In genomic region chr2:207531024-207531411, GRCh38 we compare ENCODE assay signal across 8 cellular contexts. TPM values are rescaled to one million over a fixed set of nuclear protein-coding genes. Genes with fewer than 3 reads are reported as not detected.
DNase-seq lines count a peak whose midpoint lies in the region; ATAC-seq and TF ChIP-seq lines count a peak whose summit lies in the region.

No MANE protein-coding gene starts in this region.

- peaks cover 41% of the 10 kb centered on the region for H3K36me3 Mint-ChIP-seq in dendritic cell treated with granulocyte-macrophage colony-stimulating factor and Interleukin-4, amounts not matched to agents 40 ng/mL and 50 ng/mL, for 4 days (ENCODE audit: low read depth)
- no peaks in the 10 kb centered on the region for H3K36me3 Mint-ChIP-seq in natural killer cell

- H3K27ac Mint-ChIP-seq in dendritic cell treated with granulocyte-macrophage colony-stimulating factor and Interleukin-4, amounts not matched to agents 40 ng/mL and 50 ng/mL, for 4 days = peak overlapping the region; percentile 96
- peak overlapping the region; percentile 92 to 96 for H3K27ac Mint-ChIP-seq in natural killer cell

- ATAC-seq in Panc1 = no peak
- ATAC-seq in natural killer cell = no peak

- no peak for TF ChIP-seq CTCF in Panc1 (IDR thresholded peaks at IDR 0.05)
- no peak for TF ChIP-seq CTCF in natural killer cell (IDR thresholded peaks at IDR 0.05)

- peak overlapping the region; percentile 87 to 90 for H3K4me3 ChIP-seq in Panc1 (ENCODE audit: low read depth in 2 of 2, low read length in 2 of 2)

- intact Hi-C loops in Panc1 (cut with micrococcal nuclease; ENCODE audit: unreplicated experiment) = loop anchor here (10.0 kb wide), 1 partner anchor 94 kb away; the partner anchor contains the start of gene METTL21A
- intact Hi-C loops in dendritic cell treated with granulocyte-macrophage colony-stimulating factor and Interleukin-4, amounts not matched to agents 40 ng/mL and 50 ng/mL, for 4 days (cut with micrococcal nuclease) = loop anchor here (2.0 to 5.0 kb wide), 2 partner anchors 94 to 181 kb away; partner anchors contain the start of genes CCNYL1 and METTL21A
- intact Hi-C loops in natural killer cell (cut with micrococcal nuclease) = no loop called here

- DNase-seq in activated CD4-positive, alpha-beta T cell treated with anti-CD3 and anti-CD28 coated beads for 48 hours = peak; percentile 59
- no peak for DNase-seq in activated CD4-positive, alpha-beta T cell treated with anti-CD3 and anti-CD28 coated beads for 1 hour
- DNase-seq in Panc1 (ENCODE audit: low read depth, low spot score) = no peak
- no peak for DNase-seq in natural killer cell
- DNase-seq in GM19238 (ENCODE audit: insufficient read length, low spot score) = no peak
- DNase-seq in NCI-H2107 (lab: John Stamatoyannopoulos, UW) = no peak
- DNase-seq in SIG-M5 treated with dmso at 0.1 percent for 504 hours (lab: John Stamatoyannopoulos, UW; ENCODE audit: unreplicated experiment) = no peak

- H3K9me3 Mint-ChIP-seq in dendritic cell treated with granulocyte-macrophage colony-stimulating factor and Interleukin-4, amounts not matched to agents 40 ng/mL and 50 ng/mL, for 4 days = no peaks in the 10 kb centered on the region
- no peaks in the 10 kb centered on the region for H3K9me3 Mint-ChIP-seq in natural killer cell

- H3K27ac ChIP-seq in Panc1 (ENCODE audit: low read length) = peak overlapping the region; percentile 98

- CTCF ChIA-PET in Panc1 (lab: Charles Lee) = interaction anchor here (0.6 to 0.7 kb wide), 2 partner anchors 9 to 1397 kb away, joined by 3 to 6 read pairs; no protein-coding TSS in a partner anchor

- no peaks in the 10 kb centered on the region for H3K36me3 ChIP-seq in Panc1 (ENCODE audit: control insufficient read depth, insufficient read depth, low read length)

- no peaks in the 10 kb centered on the region for H3K9me3 ChIP-seq in Panc1 (ENCODE audit: control insufficient read depth, insufficient read depth, low read depth, low read length)

- H3K4me3 Mint-ChIP-seq in dendritic cell treated with granulocyte-macrophage colony-stimulating factor and Interleukin-4, amounts not matched to agents 40 ng/mL and 50 ng/mL, for 4 days = peak overlapping the region; percentile 88
- peak overlapping the region; percentile 94 for H3K4me3 Mint-ChIP-seq in natural killer cell

- H3K4me1 ChIP-seq in Panc1 (ENCODE audit: control insufficient read depth, insufficient read depth, low read length) = peaks cover 20% of the 10 kb centered on the region

- POLR2A ChIA-PET in Panc1 (lab: Charles Lee) = no interaction called here

- H3K27me3 Mint-ChIP-seq in dendritic cell treated with granulocyte-macrophage colony-stimulating factor and Interleukin-4, amounts not matched to agents 40 ng/mL and 50 ng/mL, for 4 days = peaks cover 4% of the 10 kb centered on the region
- H3K27me3 Mint-ChIP-seq in natural killer cell (ENCODE audit: low read depth in 2 of 2) = no peaks in the 10 kb centered on the region

- in situ Hi-C loops in Panc1 (cut with HindIII; ENCODE audit: low pct_unique_long_range_greater_than_20kb, low sequenced_read_pairs) = no loop called here

- H3K27me3 ChIP-seq in Panc1 (ENCODE audit: control insufficient read depth, insufficient read depth, low read length) = no peaks in the 10 kb centered on the region

- H3K4me1 Mint-ChIP-seq in dendritic cell treated with granulocyte-macrophage colony-stimulating factor and Interleukin-4, amounts not matched to agents 40 ng/mL and 50 ng/mL, for 4 days (ENCODE audit: low read depth) = peaks cover 37% of the 10 kb centered on the region
- H3K4me1 Mint-ChIP-seq in natural killer cell = peaks cover 49 to 56% of the 10 kb centered on the region in 2 donors

- BruUV-seq in Panc1 (replicated peaks; lab: Mats Ljungman, UMichigan) = TSS peak; percentile 89

RNA-seq across cellular contexts. Expression of gene CREB1, which starts 1.3 kb away (rescaled TPM):
- total RNA-seq in Panc1 (2021; ENCODE audit: unreplicated experiment) (31.1 TPM), natural killer cell (100 to 1,000 TPM in 2 of 3 donors, 10 to 100 TPM in 1; 88.1 to 107 (median 106) TPM)
- polyA plus RNA-seq in Panc1 (2012; ENCODE audit: insufficient read length) = 16.3 TPM
